35 cellular contexts compared by ENCODE assay signal in the genomic region with DNA sequence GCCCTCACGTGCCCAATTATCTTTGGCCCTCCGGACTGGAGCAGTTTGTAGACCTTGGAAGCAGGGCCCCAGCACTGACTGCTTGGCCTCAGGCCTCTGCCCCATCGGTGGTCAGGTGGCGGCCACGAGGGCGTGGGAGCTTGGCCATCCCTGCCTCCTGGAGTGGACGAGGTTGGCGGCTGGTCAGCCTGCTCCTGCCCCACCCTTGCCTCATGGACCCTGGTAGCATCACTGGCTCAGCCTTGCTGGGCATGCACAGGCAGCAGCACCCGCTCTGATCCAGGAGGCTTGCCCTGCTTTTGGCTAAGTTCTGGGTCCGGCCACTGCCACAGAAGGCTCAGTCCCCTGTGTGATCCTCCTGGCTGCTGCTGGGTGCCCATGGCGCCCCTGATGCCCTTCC. TPM values are rescaled to one million over a fixed set of nuclear protein-coding genes. Genes with fewer than 3 reads are reported as not detected.
"Had no signal": no experiment of that assay in that cellular context is flagged by ENCODE, and none has a peak within 500 bp of the region (broad histone marks: within the 10 kb centered on the region; RNA-seq: fewer than 3 reads in every experiment).

No MANE protein-coding gene starts in this region.

- H3K9me3 ChIP-seq: adrenal gland, body of pancreas, colonic mucosa, esophagus squamous epithelium, gastroesophageal sphincter had no signal

- H3K36me3 ChIP-seq: adrenal gland, colonic mucosa, esophagus squamous epithelium, gastroesophageal sphincter, WERI-Rb-1 had no signal

- H3K4me3 ChIP-seq: adrenal gland, body of pancreas, colonic mucosa, esophagus squamous epithelium, gastroesophageal sphincter had no signal

- H3K4me1 ChIP-seq: adrenal gland, colonic mucosa, esophagus squamous epithelium, gastroesophageal sphincter had no signal

- ATAC-seq: activated CD4-positive, CD25-positive, alpha-beta regulatory T cell treated with anti-CD3 and anti-CD28 coated beads, Interleukin-2, amount 50 U/mL, for 24 hours; activated CD8-positive, alpha-beta T cell treated with anti-CD3 and anti-CD28 coated beads for 36 hours; activated naive CD8-positive, alpha-beta T cell treated with anti-CD3 and anti-CD28 coated beads, Interleukin-2, amount 50 U/mL, for 24 hours; activated T-cell treated with anti-CD3 and anti-CD28 coated beads, Interleukin-2, amount 50 U/mL, for 4 hours; activated T-helper 17 cell treated with anti-CD3 and anti-CD28 coated beads, Interleukin-2, amount 50 U/mL, for 72 hours; body of pancreas; gastroesophageal sphincter; T-helper 17 cell had no signal

- DNase-seq: activated B cell treated with CpG ODN at 0.5 μM for 24 hours; activated CD4-positive, alpha-beta T cell treated with anti-CD3 and anti-CD28 coated beads for 48 hours; activated CD4-positive, alpha-beta T cell treated with anti-CD3 and anti-CD28 coated beads, Interleukin-2, amount 50 U/mL, for 1 hour; activated CD4-positive, alpha-beta T cell treated with anti-CD3 and anti-CD28 coated beads, Interleukin-2, amount 50 U/mL, for 48 hours; activated CD8-positive, alpha-beta memory T cell treated with anti-CD3 and anti-CD28 coated beads for 24 hours; activated CD8-positive, alpha-beta T cell treated with anti-CD3 and anti-CD28 coated beads for 36 hours; activated effector memory CD4-positive, alpha-beta T cell treated with Interleukin-2 at 50 U/mL for 16 hours; activated naive CD4-positive, alpha-beta T cell treated with anti-CD3 and anti-CD28 coated beads for 36 hours; activated naive CD8-positive, alpha-beta T cell treated with anti-CD3 and anti-CD28 coated beads for 36 hours; activated naive CD8-positive, alpha-beta T cell treated with anti-CD3 and anti-CD28 coated beads, Interleukin-2, amount 50 U/mL, for 24 hours; activated T-cell treated with anti-CD3 and anti-CD28 coated beads, Interleukin-2, amount 50 U/mL, for 4 hours; adrenal gland; amygdala; aorta; body of pancreas; caudate nucleus; colonic mucosa; effector CD8-positive, alpha-beta T cell; esophagus squamous epithelium; foreskin melanocyte; T-helper 1 cell; T-helper 17 cell; T1000; WERI-Rb-1 had no signal

- FAIRE-seq: endometrium, endothelial cell of umbilical vein had no signal

- H3K27me3 ChIP-seq: adrenal gland, body of pancreas, colonic mucosa had no signal

- H3K27ac ChIP-seq: adrenal gland, body of pancreas, colonic mucosa, epithelial cell of prostate, esophagus squamous epithelium, gastroesophageal sphincter, WERI-Rb-1 had no signal

RNA-seq across cellular contexts. Expression of gene KRTAP5-3, which starts 4.1 kb away (rescaled TPM):
- total RNA-seq: activated B cell treated with CpG ODN at 0.5 μM for 24 hours; activated CD8-positive, alpha-beta T cell treated with anti-CD3 and anti-CD28 coated beads for 36 hours; activated naive CD4-positive, alpha-beta T cell treated with anti-CD3 and anti-CD28 coated beads for 36 hours; activated naive CD8-positive, alpha-beta T cell treated with anti-CD3 and anti-CD28 coated beads for 36 hours; activated T-cell treated with anti-CD3 and anti-CD28 coated beads, Interleukin-2, amount 50 U/mL, for 4 hours; activated T-helper 17 cell treated with anti-CD3 and anti-CD28 coated beads, Interleukin-2, amount 50 U/mL, for 72 hours; adrenal gland; aorta; body of pancreas; colonic mucosa; dermis microvascular lymphatic vessel endothelial cell; endothelial cell of umbilical vein; esophagus squamous epithelium; fibroblast of lung; fibroblast of villous mesenchyme; gastroesophageal sphincter; glomerular endothelial cell; T-helper 17 cell had no signal
- polyA plus RNA-seq: adrenal gland, aorta, endothelial cell of umbilical vein, esophagus, fibroblast of lung had no signal

RNA-seq across cellular contexts. Expression of gene KRTAP5-2, which starts 6.1 kb away (rescaled TPM):
- total RNA-seq: activated B cell treated with CpG ODN at 0.5 μM for 24 hours; activated CD8-positive, alpha-beta T cell treated with anti-CD3 and anti-CD28 coated beads for 36 hours; activated naive CD4-positive, alpha-beta T cell treated with anti-CD3 and anti-CD28 coated beads for 36 hours; activated naive CD8-positive, alpha-beta T cell treated with anti-CD3 and anti-CD28 coated beads for 36 hours; activated T-cell treated with anti-CD3 and anti-CD28 coated beads, Interleukin-2, amount 50 U/mL, for 4 hours; activated T-helper 17 cell treated with anti-CD3 and anti-CD28 coated beads, Interleukin-2, amount 50 U/mL, for 72 hours; adrenal gland; aorta; body of pancreas; colonic mucosa; dermis microvascular lymphatic vessel endothelial cell; endothelial cell of umbilical vein; esophagus squamous epithelium; fibroblast of lung; fibroblast of villous mesenchyme; gastroesophageal sphincter; glomerular endothelial cell; T-helper 17 cell had no signal
- polyA plus RNA-seq: adrenal gland, aorta, endothelial cell of umbilical vein, esophagus, fibroblast of lung had no signal

RNA-seq across cellular contexts. Expression of gene KRTAP5-4, which starts 17.8 kb away (rescaled TPM):
- total RNA-seq: activated B cell treated with CpG ODN at 0.5 μM for 24 hours; activated CD8-positive, alpha-beta T cell treated with anti-CD3 and anti-CD28 coated beads for 36 hours; activated naive CD4-positive, alpha-beta T cell treated with anti-CD3 and anti-CD28 coated beads for 36 hours; activated naive CD8-positive, alpha-beta T cell treated with anti-CD3 and anti-CD28 coated beads for 36 hours; activated T-cell treated with anti-CD3 and anti-CD28 coated beads, Interleukin-2, amount 50 U/mL, for 4 hours; activated T-helper 17 cell treated with anti-CD3 and anti-CD28 coated beads, Interleukin-2, amount 50 U/mL, for 72 hours; adrenal gland; aorta; body of pancreas; colonic mucosa; dermis microvascular lymphatic vessel endothelial cell; endothelial cell of umbilical vein; esophagus squamous epithelium; fibroblast of lung; fibroblast of villous mesenchyme; gastroesophageal sphincter; glomerular endothelial cell; T-helper 17 cell had no signal
- polyA plus RNA-seq: adrenal gland, aorta, endothelial cell of umbilical vein, esophagus, fibroblast of lung had no signal

RNA-seq across cellular contexts. Expression of gene KRTAP5-1, which starts 19.1 kb away (rescaled TPM):
- total RNA-seq: activated B cell treated with CpG ODN at 0.5 μM for 24 hours; activated CD8-positive, alpha-beta T cell treated with anti-CD3 and anti-CD28 coated beads for 36 hours; activated naive CD4-positive, alpha-beta T cell treated with anti-CD3 and anti-CD28 coated beads for 36 hours; activated naive CD8-positive, alpha-beta T cell treated with anti-CD3 and anti-CD28 coated beads for 36 hours; activated T-cell treated with anti-CD3 and anti-CD28 coated beads, Interleukin-2, amount 50 U/mL, for 4 hours; activated T-helper 17 cell treated with anti-CD3 and anti-CD28 coated beads, Interleukin-2, amount 50 U/mL, for 72 hours; adrenal gland; aorta; body of pancreas; colonic mucosa; dermis microvascular lymphatic vessel endothelial cell; endothelial cell of umbilical vein; esophagus squamous epithelium; fibroblast of lung; fibroblast of villous mesenchyme; gastroesophageal sphincter; glomerular endothelial cell; T-helper 17 cell had no signal
- polyA plus RNA-seq: aorta, endothelial cell of umbilical vein, esophagus, fibroblast of lung had no signal

RNA-seq across cellular contexts. Expression of gene KRTAP5-5, which starts 25.4 kb away (rescaled TPM):
- total RNA-seq: activated B cell treated with CpG ODN at 0.5 μM for 24 hours; activated CD8-positive, alpha-beta T cell treated with anti-CD3 and anti-CD28 coated beads for 36 hours; activated naive CD4-positive, alpha-beta T cell treated with anti-CD3 and anti-CD28 coated beads for 36 hours; activated naive CD8-positive, alpha-beta T cell treated with anti-CD3 and anti-CD28 coated beads for 36 hours; activated T-cell treated with anti-CD3 and anti-CD28 coated beads, Interleukin-2, amount 50 U/mL, for 4 hours; activated T-helper 17 cell treated with anti-CD3 and anti-CD28 coated beads, Interleukin-2, amount 50 U/mL, for 72 hours; adrenal gland; aorta; body of pancreas; colonic mucosa; dermis microvascular lymphatic vessel endothelial cell; endothelial cell of umbilical vein; esophagus squamous epithelium; fibroblast of lung; fibroblast of villous mesenchyme; gastroesophageal sphincter; glomerular endothelial cell; T-helper 17 cell had no signal
- polyA plus RNA-seq: adrenal gland, aorta, endothelial cell of umbilical vein, esophagus, fibroblast of lung had no signal
